In the genomic region with DNA sequence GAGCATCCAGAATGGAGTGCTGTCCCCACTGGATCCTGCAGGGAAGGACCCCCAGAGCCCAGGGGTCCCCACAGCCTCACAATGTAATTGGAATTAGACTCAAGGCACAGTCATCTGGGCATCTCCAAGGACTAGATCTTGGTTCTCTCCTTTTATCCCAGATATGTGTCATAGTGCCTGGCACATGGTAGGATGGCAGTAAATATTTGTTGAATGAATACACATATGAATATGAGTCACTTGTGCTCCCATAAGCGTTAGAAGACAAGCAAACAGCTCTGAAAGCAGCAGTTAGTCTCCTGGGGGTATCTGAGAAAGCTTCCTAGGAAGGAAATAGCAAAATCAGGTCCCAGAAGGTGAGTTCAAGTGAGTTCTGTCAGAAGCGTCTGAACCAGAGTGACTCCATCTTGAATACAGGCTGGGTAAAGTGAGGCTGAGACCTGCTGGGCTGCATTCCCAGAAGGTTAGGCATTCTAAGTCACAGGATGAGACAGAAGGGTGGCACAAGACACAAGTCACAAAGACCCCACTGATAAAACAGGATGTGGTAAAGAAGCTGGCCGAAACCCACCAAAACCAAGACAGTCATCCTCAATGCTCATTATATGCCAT, we compare ENCODE assay signal across 15 cellular contexts.
A peak's percentile ranks its signal among the peaks of the same experiment; 100 is the strongest.
DNase-seq lines count a peak whose midpoint lies in the region; ATAC-seq and TF ChIP-seq lines count a peak whose summit lies in the region.
"Had no signal": no experiment of that assay in that cellular context is flagged by ENCODE, and none has a peak within 500 bp of the region (broad histone marks: within the 10 kb centered on the region; RNA-seq: fewer than 3 reads in every experiment).

No MANE protein-coding gene starts in this region.

- H3K27me3 Mint-ChIP-seq in activated CD4-positive, alpha-beta memory T cell treated with anti-CD3 and anti-CD28 coated beads, Interleukin-2, amount 10 ng/mL, durations not matched to agents 7 days and 5 days, result peaks cover 3% of the 10 kb centered on the region
- no peaks in the 10 kb centered on the region for H3K27me3 Mint-ChIP-seq in activated CD4-positive, alpha-beta memory T cell treated with anti-CD3 and anti-CD28 coated beads for 36 hours
- peaks cover 4% of the 10 kb centered on the region for H3K27me3 Mint-ChIP-seq in endodermal cell (ENCODE audit: insufficient read depth)
- H3K27me3 Mint-ChIP-seq: activated naive CD4-positive, alpha-beta T cell treated with anti-CD3 and anti-CD28 coated beads, Interleukin-2, amount 50 U/mL, for 24 hours had no signal

- peaks cover 3% of the 10 kb centered on the region for H3K4me1 ChIP-seq in endodermal cell (ENCODE audit: control insufficient read depth, insufficient read depth, low read length)
- H3K4me1 ChIP-seq: pancreas, thyroid gland had no signal

- intact Hi-C loops in activated CD4-positive, alpha-beta memory T cell treated with anti-CD3 and anti-CD28 coated beads for 36 hours (cut with micrococcal nuclease), result no loop called here

- H3K4me3 ChIP-seq in endodermal cell (ENCODE audit: low read length), result no peak overlapping the region
- H3K4me3 ChIP-seq: pancreas, thyroid gland had no signal

- H3K9me3 Mint-ChIP-seq in activated CD4-positive, alpha-beta memory T cell treated with anti-CD3 and anti-CD28 coated beads, Interleukin-2, amount 10 ng/mL, durations not matched to agents 7 days and 5 days, result peaks cover 4% of the 10 kb centered on the region
- H3K9me3 Mint-ChIP-seq in activated CD4-positive, alpha-beta memory T cell treated with anti-CD3 and anti-CD28 coated beads for 36 hours, result no peaks in the 10 kb centered on the region
- peaks cover 10% of the 10 kb centered on the region for H3K9me3 Mint-ChIP-seq in endodermal cell
- H3K9me3 Mint-ChIP-seq: activated naive CD4-positive, alpha-beta T cell treated with anti-CD3 and anti-CD28 coated beads, Interleukin-2, amount 50 U/mL, for 24 hours had no signal

- H3K27ac Mint-ChIP-seq in activated CD4-positive, alpha-beta memory T cell treated with anti-CD3 and anti-CD28 coated beads, Interleukin-2, amount 10 ng/mL, durations not matched to agents 7 days and 5 days, result no peak overlapping the region
- H3K27ac Mint-ChIP-seq in activated CD4-positive, alpha-beta memory T cell treated with anti-CD3 and anti-CD28 coated beads for 36 hours, result no peak overlapping the region
- peak overlapping the region; percentile 52 for H3K27ac Mint-ChIP-seq in endodermal cell
- H3K27ac Mint-ChIP-seq: activated naive CD4-positive, alpha-beta T cell treated with anti-CD3 and anti-CD28 coated beads, Interleukin-2, amount 50 U/mL, for 24 hours had no signal

- H3K4me1 Mint-ChIP-seq in activated CD4-positive, alpha-beta memory T cell treated with anti-CD3 and anti-CD28 coated beads, Interleukin-2, amount 10 ng/mL, durations not matched to agents 7 days and 5 days, result peaks cover 7% of the 10 kb centered on the region
- H3K4me1 Mint-ChIP-seq in activated CD4-positive, alpha-beta memory T cell treated with anti-CD3 and anti-CD28 coated beads for 36 hours (ENCODE audit: low read depth), result peaks cover 1% of the 10 kb centered on the region
- H3K4me1 Mint-ChIP-seq in endodermal cell, result peaks cover 42% of the 10 kb centered on the region
- H3K4me1 Mint-ChIP-seq: activated naive CD4-positive, alpha-beta T cell treated with anti-CD3 and anti-CD28 coated beads, Interleukin-2, amount 50 U/mL, for 24 hours had no signal

- peak; percentile 5 for DNase-seq in activated CD4-positive, alpha-beta memory T cell treated with anti-CD3 and anti-CD28 coated beads, Interleukin-2, amount 10 ng/mL, durations not matched to agents 7 days and 5 days
- no peak for DNase-seq in activated CD4-positive, alpha-beta memory T cell treated with anti-CD3 and anti-CD28 coated beads for 36 hours
- DNase-seq in RPMI7951 (ENCODE audit: low read depth), result peak; percentile 71
- DNase-seq in endodermal cell, result no peak
- DNase-seq in stimulated activated CD8-positive, alpha-beta memory T cell treated with anti-CD3 and anti-CD28 coated beads, Interleukin-4, amount 100 ng/mL, for 48 hours, result peak; percentile 7
- DNase-seq in NCI-H1436 (lab: John Stamatoyannopoulos, UW), result no peak
- DNase-seq in NCI-H187 (lab: John Stamatoyannopoulos, UW), result no peak
- DNase-seq: activated CD4-positive, alpha-beta T cell treated with anti-CD3 and anti-CD28 coated beads, Interleukin-2, amount 50 U/mL, for 48 hours; KG1; NCI-H1930; pancreas; thyroid gland had no signal

- H3K9me3 ChIP-seq in endodermal cell (ENCODE audit: control insufficient read depth, low read length), result no peaks in the 10 kb centered on the region
- H3K9me3 ChIP-seq: pancreas, thyroid gland had no signal

- H3K27me3 ChIP-seq in endodermal cell (ENCODE audit: control insufficient read depth, insufficient read depth, low read length, poor library complexity, severe bottlenecking), result no peaks in the 10 kb centered on the region
- H3K27me3 ChIP-seq: pancreas, thyroid gland had no signal

- POLR2A ChIA-PET in activated CD4-positive, alpha-beta memory T cell treated with anti-CD3 and anti-CD28 coated beads, Interleukin-2, amount 10 ng/mL, durations not matched to agents 7 days and 5 days (lab: Charles Lee), result interaction anchor here (1.6 kb wide), 1 partner anchor 11 kb away, joined by 3 read pairs; no protein-coding TSS in a partner anchor
- POLR2A ChIA-PET in activated CD4-positive, alpha-beta memory T cell treated with anti-CD3 and anti-CD28 coated beads for 36 hours (lab: Charles Lee), result no interaction called here

- WGBS in endodermal cell (ENCODE audit: insufficient coverage in 1 of 2, insufficient read length in 1 of 2), 2 experiments, result 96 to 100% methylated on average over 2 to 3 of the region's 3 CpGs

- no peak overlapping the region for H3K9ac ChIP-seq in endodermal cell (ENCODE audit: extremely low read depth, low read length, poor library complexity, severe bottlenecking)

- H3K36me3 Mint-ChIP-seq in activated CD4-positive, alpha-beta memory T cell treated with anti-CD3 and anti-CD28 coated beads, Interleukin-2, amount 10 ng/mL, durations not matched to agents 7 days and 5 days (ENCODE audit: low read depth), result peaks cover 4% of the 10 kb centered on the region
- no peaks in the 10 kb centered on the region for H3K36me3 Mint-ChIP-seq in activated CD4-positive, alpha-beta memory T cell treated with anti-CD3 and anti-CD28 coated beads for 36 hours
- no peaks in the 10 kb centered on the region for H3K36me3 Mint-ChIP-seq in endodermal cell (ENCODE audit: low read depth)
- H3K36me3 Mint-ChIP-seq: activated naive CD4-positive, alpha-beta T cell treated with anti-CD3 and anti-CD28 coated beads, Interleukin-2, amount 50 U/mL, for 24 hours had no signal

- ATAC-seq in GM21825 (IDR thresholded peaks at IDR 0.05; ENCODE audit: unreplicated experiment), result no peak
- ATAC-seq: pancreas had no signal

- no peak for TF ChIP-seq CTCF in endodermal cell (conservative IDR thresholded peaks at IDR 0.05)

- CTCF ChIA-PET in activated CD4-positive, alpha-beta memory T cell treated with anti-CD3 and anti-CD28 coated beads, Interleukin-2, amount 10 ng/mL, durations not matched to agents 7 days and 5 days (lab: Charles Lee), result no interaction called here
- CTCF ChIA-PET in activated CD4-positive, alpha-beta memory T cell treated with anti-CD3 and anti-CD28 coated beads for 36 hours (lab: Charles Lee), result no interaction called here

- H3K4me3 Mint-ChIP-seq in activated CD4-positive, alpha-beta memory T cell treated with anti-CD3 and anti-CD28 coated beads, Interleukin-2, amount 10 ng/mL, durations not matched to agents 7 days and 5 days, result no peak overlapping the region
- no peak overlapping the region for H3K4me3 Mint-ChIP-seq in activated CD4-positive, alpha-beta memory T cell treated with anti-CD3 and anti-CD28 coated beads for 36 hours
- H3K4me3 Mint-ChIP-seq in endodermal cell, result no peak overlapping the region
- H3K4me3 Mint-ChIP-seq: activated naive CD4-positive, alpha-beta T cell treated with anti-CD3 and anti-CD28 coated beads, Interleukin-2, amount 50 U/mL, for 24 hours had no signal

- no peaks in the 10 kb centered on the region for H3K36me3 ChIP-seq in endodermal cell (ENCODE audit: control insufficient read depth, insufficient read depth, low read length)
- H3K36me3 ChIP-seq: pancreas, thyroid gland had no signal

- no peak overlapping the region for H3K27ac ChIP-seq in endodermal cell (ENCODE audit: low read depth, low read length)
- H3K27ac ChIP-seq: 22Rv1, pancreas, thyroid gland had no signal

Comparison
In these comparisons a context has a peak if more than half of its experiments do, and no peak if none do; other contexts are left out.
1. DNase-seq: peak in activated CD4-positive, alpha-beta memory T cell treated with anti-CD3 and anti-CD28 coated beads, Interleukin-2, amount 10 ng/mL, durations not matched to agents 7 days and 5 days (single experiment), RPMI7951 (single experiment) and stimulated activated CD8-positive, alpha-beta memory T cell treated with anti-CD3 and anti-CD28 coated beads, Interleukin-4, amount 100 ng/mL, for 48 hours (single experiment); none in activated CD4-positive, alpha-beta memory T cell treated with anti-CD3 and anti-CD28 coated beads for 36 hours (single experiment), endodermal cell (single experiment), NCI-H1436 (single experiment) and NCI-H187 (0 of 2).